Comparison of ENCODE assay signal across 38 cellular contexts in genomic region chr3:43956945-43957344, GRCh38.
"Had no signal": no experiment of that assay in that cellular context is flagged by ENCODE, and none has a peak within 500 bp of the region (broad histone marks: within the 10 kb centered on the region; RNA-seq: fewer than 3 reads in every experiment).

No MANE protein-coding gene starts in this region.

- H3K4me1 Mint-ChIP-seq: activated CD4-positive, alpha-beta T cell treated with anti-CD3 and anti-CD28 coated beads for 36 hours; activated CD4-positive, alpha-beta T cell treated with anti-CD3 and anti-CD28 coated beads, Interleukin-2, amount 10 ng/mL, durations not matched to agents 24 days and 14 days; activated CD8-positive, alpha-beta memory T cell treated with anti-CD3 and anti-CD28 coated beads, Interleukin-2, amount 10 ng/mL, durations not matched to agents 7 days and 5 days; activated naive CD4-positive, alpha-beta T cell treated with anti-CD3 and anti-CD28 coated beads, Interleukin-2, amount 10 ng/mL, durations not matched to agents 7 days and 5 days; activated naive CD8-positive, alpha-beta T cell treated with anti-CD3 and anti-CD28 coated beads, Interleukin-2, amount 10 ng/mL, durations not matched to agents 7 days and 5 days had no signal

- H3K4me3 Mint-ChIP-seq: activated CD4-positive, alpha-beta memory T cell treated with anti-CD3 and anti-CD28 coated beads for 36 hours; activated CD4-positive, alpha-beta T cell treated with anti-CD3 and anti-CD28 coated beads for 36 hours; activated CD4-positive, alpha-beta T cell treated with anti-CD3 and anti-CD28 coated beads, Interleukin-2, amount 10 ng/mL, durations not matched to agents 24 days and 14 days; activated CD8-positive, alpha-beta memory T cell treated with anti-CD3 and anti-CD28 coated beads, Interleukin-2, amount 10 ng/mL, durations not matched to agents 7 days and 5 days; activated CD8-positive, alpha-beta T cell treated with anti-CD3 and anti-CD28 coated beads, Interleukin-2, amount 10 ng/mL, durations not matched to agents 7 days and 5 days; activated naive CD4-positive, alpha-beta T cell treated with anti-CD3 and anti-CD28 coated beads, Interleukin-2, amount 10 ng/mL, durations not matched to agents 7 days and 5 days; activated naive CD8-positive, alpha-beta T cell treated with anti-CD3 and anti-CD28 coated beads, Interleukin-2, amount 10 ng/mL, durations not matched to agents 7 days and 5 days; activated T-helper 1 cell treated with anti-CD3 and anti-CD28 coated beads, Interleukin-12 subunit alpha, Interleukin-12 subunit beta, Interleukin-2, Interleukin-4 antibody, amounts not matched to agents 30 ng/mL and 10 ng/mL and 1 ng/mL, durations not matched to agents 14 hours and 24 hours and 36 hours; brain; dendritic cell treated with granulocyte-macrophage colony-stimulating factor and Interleukin-4, amounts not matched to agents 40 ng/mL and 50 ng/mL, for 4 days; endodermal cell; T-helper 17 cell; T-helper 2 cell treated with Interferon-gamma antibody and Interleukin-4, amounts not matched to agents 5 μg/mL and 100 μg/mL, for 36 hours had no signal

- H3K36me3 ChIP-seq: ascending aorta, breast epithelium, cardiac muscle cell, colonic mucosa, gastrocnemius medialis, heart right ventricle, WERI-Rb-1 had no signal

- H3K4me1 ChIP-seq: breast epithelium, colonic mucosa, foreskin keratinocyte, gastrocnemius medialis had no signal

- DNase-seq: activated CD4-positive, alpha-beta memory T cell treated with anti-CD3 and anti-CD28 coated beads for 36 hours; activated CD4-positive, alpha-beta T cell treated with anti-CD3 and anti-CD28 coated beads for 36 hours; activated CD4-positive, alpha-beta T cell treated with anti-CD3 and anti-CD28 coated beads, Interleukin-2, amount 10 ng/mL, durations not matched to agents 24 days and 14 days; activated CD4-positive, CD25-positive, alpha-beta regulatory T cell; activated CD4-positive, CD25-positive, alpha-beta regulatory T cell treated with anti-CD3 and anti-CD28 coated beads, Interleukin-2, amount 50 U/mL, for 72 hours; activated CD8-positive, alpha-beta memory T cell treated with anti-CD3 and anti-CD28 coated beads, Interleukin-2, amount 10 ng/mL, durations not matched to agents 7 days and 5 days; activated CD8-positive, alpha-beta memory T cell treated with anti-CD3 and anti-CD28 coated beads, Interleukin-2, amount 50 U/mL, for 4 hours; activated CD8-positive, alpha-beta T cell treated with anti-CD3 and anti-CD28 coated beads, Interleukin-2, amount 10 ng/mL, durations not matched to agents 7 days and 5 days; activated effector memory CD4-positive, alpha-beta T cell treated with anti-CD3 and anti-CD28 coated beads, Interleukin-2, amount 50 U/mL, for 16 hours; activated naive CD4-positive, alpha-beta T cell; activated naive CD4-positive, alpha-beta T cell treated with anti-CD3 and anti-CD28 coated beads, Interleukin-2, amount 10 ng/mL, durations not matched to agents 7 days and 5 days; activated naive CD8-positive, alpha-beta T cell treated with anti-CD3 and anti-CD28 coated beads, Interleukin-2, amount 10 ng/mL, durations not matched to agents 7 days and 5 days; activated T-cell treated with anti-CD3 and anti-CD28 coated beads, Interleukin-2, amount 50 U/mL, for 1 hour; activated T-cell treated with anti-CD3 and anti-CD28 coated beads, Interleukin-2, amount 50 U/mL, for 48 hours; central memory CD4-positive, alpha-beta T cell; cerebellar nuclear complex; colonic mucosa; dorsolateral prefrontal cortex; effector memory CD4-positive, alpha-beta T cell; endodermal cell; foreskin keratinocyte; gastrocnemius medialis; glutamatergic neuron; heart right ventricle; T-helper 1 cell; T-helper 17 cell; T1000; WERI-Rb-1 had no signal

- H3K4me3 ChIP-seq: ascending aorta, breast epithelium, cardiac muscle cell, colonic mucosa, dorsolateral prefrontal cortex, gastrocnemius medialis, heart right ventricle had no signal

- H3K27me3 ChIP-seq: breast epithelium, gastrocnemius medialis had no signal

- H3K36me3 Mint-ChIP-seq: activated CD4-positive, alpha-beta memory T cell treated with anti-CD3 and anti-CD28 coated beads for 36 hours; activated CD8-positive, alpha-beta memory T cell treated with anti-CD3 and anti-CD28 coated beads, Interleukin-2, amount 10 ng/mL, durations not matched to agents 7 days and 5 days; activated naive CD4-positive, alpha-beta T cell treated with anti-CD3 and anti-CD28 coated beads, Interleukin-2, amount 10 ng/mL, durations not matched to agents 7 days and 5 days; activated naive CD4-positive, alpha-beta T cell treated with anti-CD3 and anti-CD28 coated beads, Interleukin-2, amount 50 U/mL, for 72 hours; activated naive CD8-positive, alpha-beta T cell treated with anti-CD3 and anti-CD28 coated beads, Interleukin-2, amount 10 ng/mL, durations not matched to agents 7 days and 5 days; brain had no signal

- H3K27ac Mint-ChIP-seq: activated CD4-positive, alpha-beta memory T cell treated with anti-CD3 and anti-CD28 coated beads for 36 hours; activated CD4-positive, alpha-beta T cell treated with anti-CD3 and anti-CD28 coated beads for 36 hours; activated CD4-positive, alpha-beta T cell treated with anti-CD3 and anti-CD28 coated beads, Interleukin-2, amount 10 ng/mL, durations not matched to agents 24 days and 14 days; activated CD8-positive, alpha-beta memory T cell treated with anti-CD3 and anti-CD28 coated beads, Interleukin-2, amount 10 ng/mL, durations not matched to agents 7 days and 5 days; activated CD8-positive, alpha-beta T cell treated with anti-CD3 and anti-CD28 coated beads, Interleukin-2, amount 10 ng/mL, durations not matched to agents 7 days and 5 days; activated naive CD4-positive, alpha-beta T cell treated with anti-CD3 and anti-CD28 coated beads, Interleukin-2, amount 10 ng/mL, durations not matched to agents 7 days and 5 days; activated naive CD4-positive, alpha-beta T cell treated with anti-CD3 and anti-CD28 coated beads, Interleukin-2, amount 50 U/mL, for 72 hours; activated naive CD8-positive, alpha-beta T cell treated with anti-CD3 and anti-CD28 coated beads, Interleukin-2, amount 10 ng/mL, durations not matched to agents 7 days and 5 days; activated T-helper 1 cell treated with anti-CD3 and anti-CD28 coated beads, Interleukin-12 subunit alpha, Interleukin-12 subunit beta, Interleukin-2, Interleukin-4 antibody, amounts not matched to agents 30 ng/mL and 10 ng/mL and 1 ng/mL, durations not matched to agents 14 hours and 24 hours and 36 hours; activated T-helper 2 cell treated with anti-CD3 and anti-CD28 coated beads, Interferon-gamma antibody, Interleukin-2, Interleukin-4, amounts not matched to agents 10 μg/mL and 5 μg/mL and 100 μg/mL, durations not matched to agents 14 hours and 24 hours and 36 hours; brain; dendritic cell treated with granulocyte-macrophage colony-stimulating factor and Interleukin-4, amounts not matched to agents 40 ng/mL and 50 ng/mL, for 4 days; endodermal cell; T-helper 17 cell; T-helper 2 cell treated with Interferon-gamma antibody and Interleukin-4, amounts not matched to agents 5 μg/mL and 100 μg/mL, for 36 hours had no signal

- ATAC-seq: activated CD4-positive, alpha-beta T cell treated with anti-CD3 and anti-CD28 coated beads for 36 hours; activated CD8-positive, alpha-beta memory T cell treated with anti-CD3 and anti-CD28 coated beads, Interleukin-2, amount 10 ng/mL, durations not matched to agents 7 days and 5 days; activated CD8-positive, alpha-beta T cell treated with anti-CD3 and anti-CD28 coated beads, Interleukin-2, amount 10 ng/mL, durations not matched to agents 7 days and 5 days; activated naive CD4-positive, alpha-beta T cell treated with anti-CD3 and anti-CD28 coated beads, Interleukin-2, amount 50 U/mL, for 72 hours; esophagus mucosa; foreskin keratinocyte; gastrocnemius medialis; heart right ventricle; T-helper 17 cell had no signal

- H3K27ac ChIP-seq: ascending aorta, breast epithelium, cardiac muscle cell, colonic mucosa, dorsolateral prefrontal cortex, foreskin keratinocyte, gastrocnemius medialis, heart right ventricle, WERI-Rb-1 had no signal

- H3K9me3 ChIP-seq: ascending aorta, breast epithelium, colonic mucosa, gastrocnemius medialis, heart right ventricle had no signal

- H3K9me3 Mint-ChIP-seq: activated CD4-positive, alpha-beta memory T cell treated with anti-CD3 and anti-CD28 coated beads for 36 hours; activated CD4-positive, alpha-beta T cell treated with anti-CD3 and anti-CD28 coated beads, Interleukin-2, amount 10 ng/mL, durations not matched to agents 24 days and 14 days; activated naive CD4-positive, alpha-beta T cell treated with anti-CD3 and anti-CD28 coated beads, Interleukin-2, amount 10 ng/mL, durations not matched to agents 7 days and 5 days; activated naive CD4-positive, alpha-beta T cell treated with anti-CD3 and anti-CD28 coated beads, Interleukin-2, amount 50 U/mL, for 72 hours; activated naive CD8-positive, alpha-beta T cell treated with anti-CD3 and anti-CD28 coated beads, Interleukin-2, amount 10 ng/mL, durations not matched to agents 7 days and 5 days; activated T-helper 1 cell treated with anti-CD3 and anti-CD28 coated beads, Interleukin-12 subunit alpha, Interleukin-12 subunit beta, Interleukin-2, Interleukin-4 antibody, amounts not matched to agents 30 ng/mL and 10 ng/mL and 1 ng/mL, durations not matched to agents 14 hours and 24 hours and 36 hours; activated T-helper 2 cell treated with anti-CD3 and anti-CD28 coated beads, Interferon-gamma antibody, Interleukin-2, Interleukin-4, amounts not matched to agents 10 μg/mL and 5 μg/mL and 100 μg/mL, durations not matched to agents 14 hours and 24 hours and 36 hours; dendritic cell treated with granulocyte-macrophage colony-stimulating factor and Interleukin-4, amounts not matched to agents 40 ng/mL and 50 ng/mL, for 4 days; endodermal cell; T-helper 2 cell treated with Interferon-gamma antibody and Interleukin-4, amounts not matched to agents 5 μg/mL and 100 μg/mL, for 36 hours had no signal
